27 cellular contexts compared by ENCODE assay signal in the genomic region with DNA sequence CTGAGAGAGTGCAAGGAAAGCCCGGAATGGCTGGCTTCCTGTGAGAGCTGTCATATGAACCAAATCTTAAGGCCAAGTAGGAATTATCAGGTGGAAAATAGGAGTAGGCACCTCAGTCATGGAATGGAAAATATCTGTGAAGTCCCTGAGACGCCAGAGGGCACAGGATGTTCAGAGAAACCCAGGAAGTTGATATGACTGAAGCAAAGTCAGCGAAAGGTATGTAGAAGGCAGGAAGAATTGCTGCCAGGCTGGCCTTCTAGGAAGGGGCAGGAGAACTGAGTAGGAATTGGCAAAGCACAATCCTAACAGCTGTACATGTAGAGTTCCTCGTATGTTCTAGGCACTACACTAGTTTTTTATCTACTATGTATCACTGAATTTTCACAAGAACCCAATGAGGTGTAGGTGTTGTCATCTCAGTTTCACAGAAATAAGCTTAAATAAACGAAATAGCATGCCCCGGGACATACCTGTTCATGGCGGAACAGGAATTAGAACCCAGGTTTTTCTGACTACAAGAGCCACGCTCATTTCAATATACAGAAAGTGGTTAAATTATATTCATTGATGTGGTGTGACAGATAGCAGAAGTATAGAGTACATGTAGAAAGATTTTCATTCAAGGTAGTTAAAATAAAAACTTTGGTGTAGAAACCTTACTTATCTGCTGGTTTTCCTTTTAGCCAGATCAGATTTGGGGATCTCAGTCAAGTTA. TPM values are rescaled to one million over a fixed set of nuclear protein-coding genes. Genes with fewer than 3 reads are reported as not detected.
DNase-seq lines count a peak whose midpoint lies in the region; ATAC-seq and TF ChIP-seq lines count a peak whose summit lies in the region.
"Had no signal": no experiment of that assay in that cellular context is flagged by ENCODE, and none has a peak within 500 bp of the region (broad histone marks: within the 10 kb centered on the region; RNA-seq: fewer than 3 reads in every experiment).

No MANE protein-coding gene starts in this region.

- H3K27ac ChIP-seq in transverse colon = no peak overlapping the region
- H3K27ac ChIP-seq: breast epithelium, coronary artery, heart right ventricle had no signal

- no peaks in the 10 kb centered on the region for H3K9me3 Mint-ChIP-seq in activated T-cell treated with anti-CD3 and anti-CD28 coated beads, Interleukin-2, amount 50 U/mL, for 24 hours
- H3K9me3 Mint-ChIP-seq in activated T-helper 1 cell treated with anti-CD3 and anti-CD28 coated beads, Interleukin-12 subunit alpha, Interleukin-12 subunit beta, Interleukin-2, Interleukin-4 antibody, amounts not matched to agents 30 ng/mL and 10 ng/mL and 1 ng/mL, durations not matched to agents 14 hours and 24 hours and 36 hours = no peaks in the 10 kb centered on the region
- H3K9me3 Mint-ChIP-seq in nephron progenitor cell = peaks cover 5% of the 10 kb centered on the region
- H3K9me3 Mint-ChIP-seq: nephron had no signal

- no peak for TF ChIP-seq POLR2A in transverse colon (IDR thresholded peaks at IDR 0.05)

- no peak overlapping the region for H3K4me3 ChIP-seq in transverse colon
- H3K4me3 ChIP-seq: breast epithelium, coronary artery, GM23338, heart right ventricle had no signal

- no peak for DNase-seq in activated T-cell treated with anti-CD3 and anti-CD28 coated beads, Interleukin-2, amount 50 U/mL, for 24 hours
- no peak for DNase-seq in activated T-cell treated with anti-CD3 and anti-CD28 coated beads, Interleukin-2, amount 50 U/mL, for 48 hours
- DNase-seq in EH (ENCODE audit: low read depth) (peak; percentile 3), nephron progenitor cell (no peak), transverse colon (no peak), NAMALWA (ENCODE audit: low spot score) (no peak)
- DNase-seq in activated T-helper 1 cell treated with anti-CD3 and anti-CD28 coated beads, Interleukin-12 subunit alpha, Interleukin-12 subunit beta, Interleukin-2, Interleukin-4 antibody, amounts not matched to agents 30 ng/mL and 10 ng/mL and 1 ng/mL, durations not matched to agents 14 hours and 24 hours and 36 hours (ENCODE audit: low spot score) = no peak
- DNase-seq: amniotic stem cell; BE2C; Calu3; heart right ventricle; Kasumi-1; left ventricle myocardium superior; midbrain; NCI-H1048; NCI-H1930; NCI-H345; Right ventricle myocardium superior; stimulated activated CD4-positive, alpha-beta T cell treated with anti-CD3 and anti-CD28 coated beads, Interleukin-15, amount 100 ng/mL, for 24 hours; stimulated activated CD8-positive, alpha-beta memory T cell treated with anti-CD3 and anti-CD28 coated beads, Interleukin-4, amount 100 ng/mL, for 48 hours; substantia nigra had no signal

- no peaks in the 10 kb centered on the region for H3K9me3 ChIP-seq in transverse colon
- H3K9me3 ChIP-seq: BE2C, breast epithelium, heart right ventricle had no signal

- no peak for TF ChIP-seq CTCF in nephron progenitor cell (IDR thresholded peaks at IDR 0.05)
- TF ChIP-seq CTCF in transverse colon (IDR thresholded peaks at IDR 0.05) = no peak

- peaks cover 37% of the 10 kb centered on the region for H3K4me1 Mint-ChIP-seq in activated T-cell treated with anti-CD3 and anti-CD28 coated beads, Interleukin-2, amount 50 U/mL, for 24 hours (ENCODE audit: low read depth)
- peaks cover 42% of the 10 kb centered on the region for H3K4me1 Mint-ChIP-seq in activated T-helper 1 cell treated with anti-CD3 and anti-CD28 coated beads, Interleukin-12 subunit alpha, Interleukin-12 subunit beta, Interleukin-2, Interleukin-4 antibody, amounts not matched to agents 30 ng/mL and 10 ng/mL and 1 ng/mL, durations not matched to agents 14 hours and 24 hours and 36 hours (ENCODE audit: low read depth)
- H3K4me1 Mint-ChIP-seq in nephron progenitor cell = no peaks in the 10 kb centered on the region
- H3K4me1 Mint-ChIP-seq: GM23338, nephron had no signal

- H3K36me3 ChIP-seq in transverse colon = peaks cover 0 to 20% (median under 1%) of the 10 kb centered on the region in 4 donors
- H3K36me3 ChIP-seq: breast epithelium had no signal

- intact Hi-C loops in activated T-helper 1 cell treated with anti-CD3 and anti-CD28 coated beads, Interleukin-12 subunit alpha, Interleukin-12 subunit beta, Interleukin-2, Interleukin-4 antibody, amounts not matched to agents 30 ng/mL and 10 ng/mL and 1 ng/mL, durations not matched to agents 14 hours and 24 hours and 36 hours (cut with micrococcal nuclease) = no loop called here
- intact Hi-C loops in transverse colon (cut with DNase I; ENCODE audit: low total_unique reads) = no loop called here

- H3K4me3 Mint-ChIP-seq in activated T-cell treated with anti-CD3 and anti-CD28 coated beads, Interleukin-2, amount 50 U/mL, for 24 hours = no peak overlapping the region
- no peak overlapping the region for H3K4me3 Mint-ChIP-seq in activated T-helper 1 cell treated with anti-CD3 and anti-CD28 coated beads, Interleukin-12 subunit alpha, Interleukin-12 subunit beta, Interleukin-2, Interleukin-4 antibody, amounts not matched to agents 30 ng/mL and 10 ng/mL and 1 ng/mL, durations not matched to agents 14 hours and 24 hours and 36 hours
- H3K4me3 Mint-ChIP-seq in nephron progenitor cell = no peak overlapping the region
- H3K4me3 Mint-ChIP-seq: GM23338, nephron had no signal

- in situ Hi-C loops in transverse colon (cut with MboI; ENCODE audit: low pct_ligation_motif_present in 1 of 4, low pct_unique_long_range_greater_than_20kb in 1 of 4, low sequenced_read_pairs in 3 of 4) = no loop called here

- 79 to 91% methylated on average over 6 to 8 of the region's 8 CpGs for WGBS in transverse colon (ENCODE audit: low coverage in 1 of 2), 2 donors

- H3K27me3 Mint-ChIP-seq in activated T-cell treated with anti-CD3 and anti-CD28 coated beads, Interleukin-2, amount 50 U/mL, for 24 hours = no peaks in the 10 kb centered on the region
- no peaks in the 10 kb centered on the region for H3K27me3 Mint-ChIP-seq in activated T-helper 1 cell treated with anti-CD3 and anti-CD28 coated beads, Interleukin-12 subunit alpha, Interleukin-12 subunit beta, Interleukin-2, Interleukin-4 antibody, amounts not matched to agents 30 ng/mL and 10 ng/mL and 1 ng/mL, durations not matched to agents 14 hours and 24 hours and 36 hours (ENCODE audit: insufficient read depth)
- H3K27me3 Mint-ChIP-seq in nephron progenitor cell (ENCODE audit: low read depth, poor library complexity) = no peaks in the 10 kb centered on the region

- peaks cover 92% of the 10 kb centered on the region for H3K36me3 Mint-ChIP-seq in activated T-cell treated with anti-CD3 and anti-CD28 coated beads, Interleukin-2, amount 50 U/mL, for 24 hours (ENCODE audit: low read depth)
- peaks cover 38% of the 10 kb centered on the region for H3K36me3 Mint-ChIP-seq in activated T-helper 1 cell treated with anti-CD3 and anti-CD28 coated beads, Interleukin-12 subunit alpha, Interleukin-12 subunit beta, Interleukin-2, Interleukin-4 antibody, amounts not matched to agents 30 ng/mL and 10 ng/mL and 1 ng/mL, durations not matched to agents 14 hours and 24 hours and 36 hours (ENCODE audit: low read depth)
- H3K36me3 Mint-ChIP-seq in nephron progenitor cell (ENCODE audit: low read depth) = peaks cover 75% of the 10 kb centered on the region

- H3K4me1 ChIP-seq in transverse colon = no peaks in the 10 kb centered on the region
- H3K4me1 ChIP-seq: BE2C, breast epithelium, heart right ventricle had no signal

- no peak for ATAC-seq in GM21423 (IDR thresholded peaks at IDR 0.05; ENCODE audit: unreplicated experiment)
- ATAC-seq: GM23338, heart right ventricle, left ventricle myocardium superior, sciatic nerve had no signal

- peak overlapping the region; percentile 59 for H3K27ac Mint-ChIP-seq in activated T-cell treated with anti-CD3 and anti-CD28 coated beads, Interleukin-2, amount 50 U/mL, for 24 hours
- peak overlapping the region; percentile 70 for H3K27ac Mint-ChIP-seq in activated T-helper 1 cell treated with anti-CD3 and anti-CD28 coated beads, Interleukin-12 subunit alpha, Interleukin-12 subunit beta, Interleukin-2, Interleukin-4 antibody, amounts not matched to agents 30 ng/mL and 10 ng/mL and 1 ng/mL, durations not matched to agents 14 hours and 24 hours and 36 hours
- H3K27ac Mint-ChIP-seq in nephron progenitor cell = peak overlapping the region; percentile 58
- H3K27ac Mint-ChIP-seq: GM23338, nephron had no signal

- H3K27me3 ChIP-seq in transverse colon = no peaks in the 10 kb centered on the region
- H3K27me3 ChIP-seq: BE2C, breast epithelium, heart right ventricle had no signal

- no peak for TF ChIP-seq EP300 in transverse colon (IDR thresholded peaks at IDR 0.05; ENCODE audit: low read depth)

RNA-seq across cellular contexts. Expression of gene HMGXB4, which starts 17.0 kb away (rescaled TPM):
- 45.7 and 47.9 TPM in 2 replicates for total RNA-seq in activated T-helper 1 cell treated with anti-CD3 and anti-CD28 coated beads, Interleukin-12 subunit alpha, Interleukin-12 subunit beta, Interleukin-2, Interleukin-4 antibody, amounts not matched to agents 30 ng/mL and 10 ng/mL and 1 ng/mL, durations not matched to agents 14 hours and 24 hours and 36 hours
- total RNA-seq in transverse colon = 10 to 100 TPM; 14.0 to 43.4 (median 26.2) TPM

RNA-seq across cellular contexts. Expression of gene TOM1, which starts 25.4 kb away (rescaled TPM):
- total RNA-seq in activated T-helper 1 cell treated with anti-CD3 and anti-CD28 coated beads, Interleukin-12 subunit alpha, Interleukin-12 subunit beta, Interleukin-2, Interleukin-4 antibody, amounts not matched to agents 30 ng/mL and 10 ng/mL and 1 ng/mL, durations not matched to agents 14 hours and 24 hours and 36 hours = 16.8 and 19.0 TPM in 2 replicates
- total RNA-seq in transverse colon = 100 to 1,000 TPM in 2 of 4 donors, 10 to 100 TPM in 2; 56.3 to 183 (median 104) TPM
